Comparison of ENCODE assay signal across 8 cellular contexts in genomic region chr3:115658337-115659181, GRCh38. TPM values are rescaled to one million over a fixed set of nuclear protein-coding genes. Genes with fewer than 3 reads are reported as not detected.
DNase-seq lines count a peak whose midpoint lies in the region; ATAC-seq and TF ChIP-seq lines count a peak whose summit lies in the region.

No MANE protein-coding gene starts in this region.

- CTCF ChIA-PET in A673 (lab: Charles Lee), result no interaction called here
- CTCF ChIA-PET in activated CD4-positive, alpha-beta T cell treated with anti-CD3 and anti-CD28 coated beads, Interleukin-2, amount 10 ng/mL, durations not matched to agents 7 days and 5 days (lab: Charles Lee), result interaction anchor here (0.8 to 1.4 kb wide), 2 partner anchors 15 to 126 kb away, joined by 3 read pairs; no protein-coding TSS in a partner anchor

- intact Hi-C loops in A673 (cut with micrococcal nuclease; ENCODE audit: unreplicated experiment), result no loop called here

- H3K9me3 Mint-ChIP-seq in activated CD4-positive, alpha-beta T cell treated with anti-CD3 and anti-CD28 coated beads, Interleukin-2, amount 10 ng/mL, durations not matched to agents 7 days and 5 days, result no peaks in the 10 kb centered on the region

- ATAC-seq in GM18870 (IDR thresholded peaks at IDR 0.05; ENCODE audit: unreplicated experiment) (peak; percentile 59), HG03103 (IDR thresholded peaks at IDR 0.05; ENCODE audit: low read depth, unreplicated experiment) (peak; percentile 76), left lobe of liver (peak; percentile 88)

- H3K4me1 Mint-ChIP-seq in activated CD4-positive, alpha-beta T cell treated with anti-CD3 and anti-CD28 coated beads, Interleukin-2, amount 10 ng/mL, durations not matched to agents 7 days and 5 days, result peaks cover 35% of the 10 kb centered on the region

- peak overlapping the region; percentile 70 for H3K27ac ChIP-seq in A673 (ENCODE audit: low read depth, low read length, poor library complexity, severe bottlenecking)

- no peaks in the 10 kb centered on the region for H3K27me3 ChIP-seq in A673 (replicated peaks; ENCODE audit: insufficient read depth, low read depth, low read length, poor library complexity)

- no peak for TF ChIP-seq CTCF in A673 (conservative IDR thresholded peaks at IDR 0.05; ENCODE audit: low read depth, low read length)

- no peaks in the 10 kb centered on the region for H3K36me3 Mint-ChIP-seq in activated CD4-positive, alpha-beta T cell treated with anti-CD3 and anti-CD28 coated beads, Interleukin-2, amount 10 ng/mL, durations not matched to agents 7 days and 5 days (ENCODE audit: low read depth)

- H3K9me3 ChIP-seq in A673 (ENCODE audit: low read depth, low read length, poor library complexity, severe bottlenecking), result no peaks in the 10 kb centered on the region

- DNase-seq in A673 (ENCODE audit: low spot score), result peak; percentile 93
- DNase-seq in NCI-H2196 treated with DMSO at 0.1 percent for 48 hours (lab: John Stamatoyannopoulos, UW; ENCODE audit: unreplicated experiment), result peak; percentile 69
- peak; percentile 71 for DNase-seq in activated CD4-positive, alpha-beta T cell treated with anti-CD3 and anti-CD28 coated beads, Interleukin-2, amount 10 ng/mL, durations not matched to agents 7 days and 5 days
- DNase-seq in dedifferentiated amniotic fluid mesenchymal stem cell (ENCODE audit: extremely low spot score), result peak; percentile 85
- DNase-seq in left lobe of liver (ENCODE audit: low spot score), result peak; percentile 52
- DNase-seq in stimulated activated CD4-positive, alpha-beta T cell treated with anti-CD3 and anti-CD28 coated beads, Interleukin-2, amount 100 ng/mL, for 24 hours, result peak; percentile 69 to 72

- POLR2A ChIA-PET in A673 (lab: Charles Lee; ENCODE audit: low non-redundant PET), result interaction anchor here (0.6 to 0.7 kb wide), 3 partner anchors 10 to 337 kb away, joined by 3 to 4 read pairs (median 4); no protein-coding TSS in a partner anchor
- POLR2A ChIA-PET in activated CD4-positive, alpha-beta T cell treated with anti-CD3 and anti-CD28 coated beads, Interleukin-2, amount 10 ng/mL, durations not matched to agents 7 days and 5 days (lab: Charles Lee), result no interaction called here

- no peaks in the 10 kb centered on the region for H3K36me3 ChIP-seq in A673 (ENCODE audit: insufficient read depth, low read length, poor library complexity, severe bottlenecking)

- H3K27me3 Mint-ChIP-seq in activated CD4-positive, alpha-beta T cell treated with anti-CD3 and anti-CD28 coated beads, Interleukin-2, amount 10 ng/mL, durations not matched to agents 7 days and 5 days, result no peaks in the 10 kb centered on the region

- no TSS peak for BruUV-seq in A673 (replicated peaks; lab: Mats Ljungman, UMichigan)

- peak overlapping the region; percentile 92 for H3K4me3 Mint-ChIP-seq in activated CD4-positive, alpha-beta T cell treated with anti-CD3 and anti-CD28 coated beads, Interleukin-2, amount 10 ng/mL, durations not matched to agents 7 days and 5 days

- H3K4me1 ChIP-seq in A673 (ENCODE audit: insufficient read depth, low read length, poor library complexity, severe bottlenecking), result peaks cover 28% of the 10 kb centered on the region

- peak overlapping the region; percentile 99 for H3K27ac Mint-ChIP-seq in activated CD4-positive, alpha-beta T cell treated with anti-CD3 and anti-CD28 coated beads, Interleukin-2, amount 10 ng/mL, durations not matched to agents 7 days and 5 days

- peak overlapping the region; percentile 49 for H3K4me3 ChIP-seq in A673 (ENCODE audit: low read depth, low read length, poor library complexity, severe bottlenecking)

RNA-seq across cellular contexts. Expression of gene GAP43, which starts 35.2 kb away (rescaled TPM):
- 31.6 and 42.0 TPM in 2 replicates for total RNA-seq in A673 (2021)
- total RNA-seq in activated CD4-positive, alpha-beta T cell treated with anti-CD3 and anti-CD28 coated beads, Interleukin-2, amount 10 ng/mL, durations not matched to agents 7 days and 5 days, result not detected
- not detected for total RNA-seq in left lobe of liver

Comparison
In these comparisons a context has a peak if more than half of its experiments do, and no peak if none do; other contexts are left out.
1. Peak in every context shown above with its lines: DNase-seq, ATAC-seq, H3K4me3 ChIP-seq and H3K27ac ChIP-seq.
2. RNA of gene GAP43, which starts 35.2 kb away (total RNA-seq): 31.6 to 42.0 TPM in A673; not detected in activated CD4-positive, alpha-beta T cell treated with anti-CD3 and anti-CD28 coated beads, Interleukin-2, amount 10 ng/mL, durations not matched to agents 7 days and 5 days and not detected in left lobe of liver (single experiment); every median in the first group is over 10 times any median in the second.